Comparison of ENCODE assay signal across 16 cellular contexts in genomic region chr16:46650224-46650623, GRCh38. TPM values are rescaled to one million over a fixed set of nuclear protein-coding genes. Genes with fewer than 3 reads are reported as not detected.
DNase-seq lines count a peak whose midpoint lies in the region; ATAC-seq, FAIRE-seq and TF ChIP-seq lines count a peak whose summit lies in the region.
"Had no signal": no experiment of that assay in that cellular context is flagged by ENCODE, and none has a peak within 500 bp of the region (broad histone marks: within the 10 kb centered on the region; RNA-seq: fewer than 3 reads in every experiment).

No MANE protein-coding gene starts in this region.

- H3K4me1 ChIP-seq in pancreas, result no peaks in the 10 kb centered on the region
- H3K4me1 ChIP-seq: BLaER1 treated with 17β-estradiol and CSF1 and Interleukin-3, amounts not matched to agents 10 nM and 100 nM; parathyroid adenoma had no signal

- no peaks in the 10 kb centered on the region for H3K27me3 ChIP-seq in pancreas
- H3K27me3 ChIP-seq: BLaER1 treated with 17β-estradiol and CSF1 and Interleukin-3, amounts not matched to agents 10 nM and 100 nM had no signal

- no peak for FAIRE-seq in pancreas (lab: Jason Lieb, UNC)

- no peaks in the 10 kb centered on the region for H3K9me3 ChIP-seq in pancreas

- DNase-seq in DMS 273 (lab: John Stamatoyannopoulos, UW; ENCODE audit: unreplicated experiment) (peak; percentile 71), SK-MEL-5 (ENCODE audit: low read depth, low spot score) (peak; percentile 77), fibroblast of the conjunctiva (ENCODE audit: low read depth) (peak; percentile 43), pancreas (no peak), KBM-7 (no peak), SW480 (ENCODE audit: low spot score) (no peak), LoVo (ENCODE audit: low spot score) (no peak)
- DNase-seq: effector CD4-positive, alpha-beta T cell; NCI-H1436 treated with DMSO at 0.1 percent for 48 hours; stimulated activated CD4-positive, alpha-beta T cell treated with anti-CD3 and anti-CD28 coated beads, Interleukin-4, amount 100 ng/mL, for 1 hour had no signal

- in situ Hi-C loops in SK-MEL-5 (cut with HindIII; ENCODE audit: low pct_unique_long_range_greater_than_20kb, low sequenced_read_pairs), result no loop called here
- in situ Hi-C loops in KBM-7 (cut with MboI; ENCODE audit: low pct_unique_long_range_greater_than_20kb, low sequenced_read_pairs), result loop anchor here (25.0 kb wide), 1 partner anchor 262 kb away; no protein-coding TSS in a partner anchor

- intact Hi-C loops in pancreas (cut with DNase I), result no loop called here

- WGBS in pancreas, 2 donors, result 83 to 89% methylated on average over 5 of the region's 5 CpGs

- no peak for TF ChIP-seq CTCF in pancreas (IDR thresholded peaks at IDR 0.05)

- no peak overlapping the region for H3K4me3 ChIP-seq in pancreas
- H3K4me3 ChIP-seq: BLaER1 treated with 17β-estradiol and CSF1 and Interleukin-3, amounts not matched to agents 10 nM and 100 nM; lung had no signal

- H3K36me3 ChIP-seq in pancreas, result no peaks in the 10 kb centered on the region

- ATAC-seq in pancreas (peak in 3 of 4 donors; percentile 41 to 61 (median 57)), HG02763 (IDR thresholded peaks at IDR 0.05; ENCODE audit: unreplicated experiment) (no peak)
- ATAC-seq: SK-N-SH treated with all-trans-retinoic acid at 6 μM for 48 hours; stimulated activated memory B cell treated with anti-CD40 and anti-IgM and Interleukin-4, amounts not matched to agents 10 μg/mL and 1 μg/mL and 100 μg/mL, for 72 hours had no signal

- H3K27ac ChIP-seq in pancreas, result peak overlapping the region in 1 of 4 donors; percentile 28
- H3K27ac ChIP-seq: parathyroid adenoma had no signal

RNA-seq across cellular contexts. Expression of gene SHCBP1, which starts 29.0 kb away (rescaled TPM):
- total RNA-seq in SK-MEL-5 (2014; rRNA removed; shearing (Covaris generic)), result 19.5 and 19.6 TPM in 2 replicates
- 20.9 and 23.1 TPM in 2 replicates for polyA plus RNA-seq in SK-MEL-5 (2015; cell fraction: cytosol; rRNA removed)
- polyA plus RNA-seq in SK-MEL-5 (2015; cell fraction: nucleus; rRNA removed), result 11.2 and 14.8 TPM in 2 replicates
- under 1 TPM in 5 of 6 donors, not detected in 1; 0.41 to 0.86 (median 0.49) TPM for total RNA-seq in pancreas
- under 1 TPM; 0.04 to 0.35 TPM for polyA plus RNA-seq in pancreas

RNA-seq across cellular contexts. Expression of gene VPS35, which starts 38.8 kb away (rescaled TPM):
- 148 and 162 TPM in 2 replicates for total RNA-seq in SK-MEL-5 (2014; rRNA removed; shearing (Covaris generic))
- polyA plus RNA-seq in SK-MEL-5 (2015; cell fraction: cytosol; rRNA removed), result 76.0 and 98.5 TPM in 2 replicates
- polyA plus RNA-seq in SK-MEL-5 (2015; cell fraction: nucleus; rRNA removed), result 35.6 and 46.4 TPM in 2 replicates
- total RNA-seq in pancreas, result 10 to 100 TPM; 19.3 to 49.9 (median 33.1) TPM
- polyA plus RNA-seq in pancreas, result 10 to 100 TPM in 1 of 2 donors, 1 to 10 TPM in 1; 6.6 to 15.2 TPM

RNA-seq across cellular contexts. Expression of gene ORC6, which starts 39.2 kb away (rescaled TPM):
- total RNA-seq in SK-MEL-5 (2014; rRNA removed; shearing (Covaris generic)), result 24.4 and 26.2 TPM in 2 replicates
- polyA plus RNA-seq in SK-MEL-5 (2015; cell fraction: cytosol; rRNA removed), result 22.6 and 28.0 TPM in 2 replicates
- polyA plus RNA-seq in SK-MEL-5 (2015; cell fraction: nucleus; rRNA removed), result 35.2 and 53.6 TPM in 2 replicates
- 1 to 10 TPM in 1 of 6 donors, under 1 TPM in 5; 0.09 to 1.2 (median 0.53) TPM for total RNA-seq in pancreas
- polyA plus RNA-seq in pancreas, result under 1 TPM; 0.52 to 0.72 TPM

Comparison
In these comparisons a context has a peak if more than half of its experiments do, and no peak if none do; other contexts are left out.
1. DNase-seq: peak in DMS 273 (single experiment), SK-MEL-5 (single experiment) and fibroblast of the conjunctiva (single experiment); none in pancreas (0 of 6), KBM-7 (single experiment), SW480 (single experiment) and LoVo (single experiment).
2. RNA of gene SHCBP1, which starts 29.0 kb away (total RNA-seq): 19.5 to 19.6 TPM in SK-MEL-5; 0.41 to 0.86 TPM in pancreas; every median in the first group is over 10 times any median in the second.
3. RNA of gene ORC6, which starts 39.2 kb away (total RNA-seq): 24.4 to 26.2 TPM in SK-MEL-5; 0.09 to 1.2 TPM in pancreas; every median in the first group is over 10 times any median in the second.